Comparison of ENCODE assay signal across 16 cellular contexts in genomic region chr10:71286521-71287294, GRCh38. TPM values are rescaled to one million over a fixed set of nuclear protein-coding genes. Genes with fewer than 3 reads are reported as not detected.
DNase-seq lines count a peak whose midpoint lies in the region; ATAC-seq, FAIRE-seq and TF ChIP-seq lines count a peak whose summit lies in the region.
"Had no signal": no experiment of that assay in that cellular context is flagged by ENCODE, and none has a peak within 500 bp of the region (broad histone marks: within the 10 kb centered on the region; RNA-seq: fewer than 3 reads in every experiment).

No MANE protein-coding gene starts in this region.

- intact Hi-C loops in body of pancreas (cut with DNase I): loop anchor here (10.0 kb wide), 1 partner anchor 732 kb away; no protein-coding TSS in a partner anchor

- DNase-seq in bronchial epithelial cell (ENCODE audit: low read depth) (no peak), neural progenitor cell (ENCODE audit: low spot score) (no peak), GM10248 (ENCODE audit: extremely low spot score) (no peak), body of pancreas (no peak), endodermal cell (no peak)
- DNase-seq: ACHN; Calu3; CD8-positive, alpha-beta T cell; DMS79 treated with DMSO at 0.1 percent for 48 hours; GF-D8 had no signal

- CTCF ChIA-PET in GM10248 (lab: Yijun Ruan, JAX): interaction anchor here (1.0 to 3.7 kb wide), 4 partner anchors 9 to 361 kb away, joined by 3 to 24 read pairs (median 3); no protein-coding TSS in a partner anchor

- no peaks in the 10 kb centered on the region for H3K9me3 ChIP-seq in BLaER1 treated with 17β-estradiol and CSF1 and Interleukin-3, amounts not matched to agents 10 nM and 100 nM (replicated peaks in 1 of 11)
- H3K9me3 ChIP-seq in neural progenitor cell (ENCODE audit: low read depth) (no peaks in the 10 kb centered on the region), body of pancreas (no peaks in the 10 kb centered on the region), endodermal cell (ENCODE audit: control insufficient read depth, low read length) (peaks cover 6% of the 10 kb centered on the region)
- H3K9me3 ChIP-seq: HAP-1 had no signal

- H3K27ac ChIP-seq in BLaER1 treated with 17β-estradiol and CSF1 and Interleukin-3, amounts not matched to agents 10 nM and 100 nM: 0 out of 22 replicates have a peak overlapping the region, but pooled peaks of 1 of the 11 experiments have one; percentile 28
- no peak overlapping the region for H3K27ac ChIP-seq in neural progenitor cell
- H3K27ac ChIP-seq in body of pancreas: no peak overlapping the region
- no peak overlapping the region for H3K27ac ChIP-seq in endodermal cell (ENCODE audit: low read depth, low read length)

- H3K9ac ChIP-seq in BLaER1 treated with 17β-estradiol and CSF1 and Interleukin-3, amounts not matched to agents 10 nM and 100 nM: peak overlapping the region in 2 of 11 experiments; percentile 15 to 35; a peak in 2 of 22 replicates
- H3K9ac ChIP-seq in neural progenitor cell (no peak overlapping the region), endodermal cell (ENCODE audit: extremely low read depth, low read length, poor library complexity, severe bottlenecking) (no peak overlapping the region)

- 78 to 81% methylated on average over 12 to 15 of the region's 17 CpGs for WGBS in body of pancreas, 2 donors
- 95 to 97% methylated on average over 16 to 17 of the region's 17 CpGs for WGBS in endodermal cell (ENCODE audit: insufficient coverage in 1 of 2, insufficient read length in 1 of 2), 2 experiments

- FAIRE-seq in bronchial epithelial cell (lab: Jason Lieb, UNC): peak; percentile 32
- FAIRE-seq: A204.1, GM12878, GM19239, H1 had no signal

- H3K36me3 ChIP-seq in BLaER1 treated with 17β-estradiol and CSF1 and Interleukin-3, amounts not matched to agents 10 nM and 100 nM: no peaks in the 10 kb centered on the region
- H3K36me3 ChIP-seq in bronchial epithelial cell (ENCODE audit: control insufficient read depth, insufficient read depth, low read length) (peaks cover 48% of the 10 kb centered on the region), neural progenitor cell (no peaks in the 10 kb centered on the region), body of pancreas (replicated peaks in 1 of 2; ENCODE audit: insufficient read depth in 1 of 2, low read depth in 2 of 2) (no peaks in the 10 kb centered on the region), endodermal cell (ENCODE audit: control insufficient read depth, insufficient read depth, low read length) (peaks cover 7% of the 10 kb centered on the region)
- H3K36me3 ChIP-seq: HAP-1 had no signal

- ATAC-seq in body of pancreas: no peak
- ATAC-seq: CD8-positive, alpha-beta T cell; GM12878 had no signal

- no peak overlapping the region for H3K4me3 ChIP-seq in BLaER1 treated with 17β-estradiol and CSF1 and Interleukin-3, amounts not matched to agents 10 nM and 100 nM
- H3K4me3 ChIP-seq in bronchial epithelial cell (ENCODE audit: low read depth, low read length) (no peak overlapping the region), neural progenitor cell (no peak overlapping the region), body of pancreas (no peak overlapping the region), endodermal cell (ENCODE audit: low read length) (no peak overlapping the region)
- H3K4me3 ChIP-seq: GM12878, HAP-1 had no signal

- POLR2A ChIA-PET in GM10248 (lab: Yijun Ruan, JAX): no interaction called here

- no peaks in the 10 kb centered on the region for H3F3A ChIP-seq in neural progenitor cell (ENCODE audit: low read depth)

- peaks cover 23 to 71% (median 54%) of the 10 kb centered on the region in 10 experiments for H3K4me1 ChIP-seq in BLaER1 treated with 17β-estradiol and CSF1 and Interleukin-3, amounts not matched to agents 10 nM and 100 nM
- H3K4me1 ChIP-seq in neural progenitor cell: no peaks in the 10 kb centered on the region
- no peaks in the 10 kb centered on the region for H3K4me1 ChIP-seq in body of pancreas
- peaks cover 16% of the 10 kb centered on the region for H3K4me1 ChIP-seq in endodermal cell (ENCODE audit: control insufficient read depth, insufficient read depth, low read length)
- H3K4me1 ChIP-seq: HAP-1 had no signal

- no peaks in the 10 kb centered on the region for H3K27me3 ChIP-seq in BLaER1 treated with 17β-estradiol and CSF1 and Interleukin-3, amounts not matched to agents 10 nM and 100 nM
- H3K27me3 ChIP-seq in bronchial epithelial cell (ENCODE audit: control insufficient read depth, insufficient read depth, low read length) (no peaks in the 10 kb centered on the region), neural progenitor cell (no peaks in the 10 kb centered on the region), body of pancreas (no peaks in the 10 kb centered on the region), endodermal cell (ENCODE audit: control insufficient read depth, insufficient read depth, low read length, poor library complexity, severe bottlenecking) (no peaks in the 10 kb centered on the region)

- H3K4me1 Mint-ChIP-seq in neural progenitor cell (peaks cover 5% of the 10 kb centered on the region), endodermal cell (peaks cover 15% of the 10 kb centered on the region)

- TF ChIP-seq CTCF in bronchial epithelial cell (IDR thresholded peaks at IDR 0.05; ENCODE audit: insufficient read depth, low read length, severe bottlenecking) (no peak), neural progenitor cell (IDR thresholded peaks at IDR 0.05) (no peak), GM10248 (IDR thresholded peaks at IDR 0.05; ENCODE audit: control extremely low read depth, extremely low read depth, low read depth, missing control alignments) (no peak), body of pancreas (IDR thresholded peaks at IDR 0.05) (no peak), endodermal cell (conservative IDR thresholded peaks at IDR 0.05) (no peak)

- H4K20me1 ChIP-seq in BLaER1 treated with 17β-estradiol and CSF1 and Interleukin-3, amounts not matched to agents 10 nM and 100 nM: peaks cover 0 to 6% (median 0%) of the 10 kb centered on the region in 11 experiments; a peak in 1 of 22 replicates
- no peaks in the 10 kb centered on the region for H4K20me1 ChIP-seq in neural progenitor cell (ENCODE audit: low read depth)

- peaks cover 3% of the 10 kb centered on the region for H3K27me3 Mint-ChIP-seq in neural progenitor cell (ENCODE audit: insufficient read depth, low read depth)
- no peaks in the 10 kb centered on the region for H3K27me3 Mint-ChIP-seq in endodermal cell (ENCODE audit: insufficient read depth)

- H3K4me3 Mint-ChIP-seq in neural progenitor cell (peak overlapping the region; percentile 27), endodermal cell (no peak overlapping the region)
- H3K4me3 Mint-ChIP-seq: CD8-positive, alpha-beta T cell had no signal

- no peak overlapping the region for H3K27ac Mint-ChIP-seq in neural progenitor cell
- H3K27ac Mint-ChIP-seq in endodermal cell: no peak overlapping the region
- H3K27ac Mint-ChIP-seq: CD8-positive, alpha-beta T cell had no signal

- H3K9me3 Mint-ChIP-seq in neural progenitor cell (no peaks in the 10 kb centered on the region), endodermal cell (no peaks in the 10 kb centered on the region)
- H3K9me3 Mint-ChIP-seq: CD8-positive, alpha-beta T cell had no signal

- TF ChIP-seq POLR2A in body of pancreas (IDR thresholded peaks at IDR 0.05): no peak

- H3K79me2 ChIP-seq in neural progenitor cell (ENCODE audit: low read depth): no peaks in the 10 kb centered on the region

- H3K4me2 ChIP-seq in BLaER1 treated with 17β-estradiol and CSF1 and Interleukin-3, amounts not matched to agents 10 nM and 100 nM: peak overlapping the region in 6 of 11 experiments; percentile 0 to 24 (median 12); a peak in 2 of 22 replicates
- H3K4me2 ChIP-seq in neural progenitor cell: no peak overlapping the region

- H3K36me3 Mint-ChIP-seq in neural progenitor cell: no peaks in the 10 kb centered on the region
- peaks cover 7% of the 10 kb centered on the region for H3K36me3 Mint-ChIP-seq in endodermal cell (ENCODE audit: low read depth)
- H3K36me3 Mint-ChIP-seq: CD8-positive, alpha-beta T cell had no signal

- no peak overlapping the region for H2AFZ ChIP-seq in neural progenitor cell (replicated peaks)

RNA-seq across cellular contexts. Expression of gene SLC29A3, which starts 32.4 kb away (rescaled TPM):
- total RNA-seq in bronchial epithelial cell (0.53 and 0.77 TPM in 2 replicates), neural progenitor cell (ENCODE audit: low replicate concordance) (2.5 and 9.0 TPM in 2 replicates), body of pancreas (1 to 10 TPM in 1 of 2 donors, under 1 TPM in 1; 0.99 to 5.2 TPM), endodermal cell (10 to 100 TPM; 14.1 to 16.8 TPM)
- polyA plus RNA-seq in endodermal cell (2013, experiment 1 of 2): 11.4 TPM
- 9.7 TPM for polyA plus RNA-seq in endodermal cell (2013, experiment 2 of 2)
